In the genomic region with DNA sequence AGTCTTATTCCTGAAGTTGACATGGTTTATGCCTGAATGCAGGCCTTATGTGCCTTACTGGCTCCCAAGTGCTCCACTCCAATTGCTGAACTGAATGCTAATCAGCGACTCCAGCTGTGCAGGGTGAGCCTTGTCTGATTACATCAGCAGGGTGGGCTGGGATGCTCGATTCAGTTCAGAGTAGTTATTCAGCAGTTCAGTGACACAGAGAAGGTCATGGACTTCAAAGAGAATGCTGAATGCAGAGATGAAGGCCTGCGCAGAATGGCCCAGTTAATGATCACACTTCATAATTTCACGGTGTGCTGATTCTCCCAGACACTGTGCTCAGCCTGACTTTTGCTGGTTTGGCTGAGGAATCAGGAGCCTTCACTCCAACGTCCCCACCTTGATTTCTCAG, we compare ENCODE assay signal across 1 cellular context.
TF ChIP-seq lines count a peak whose summit lies in the region.

No MANE protein-coding gene starts in this region.

TF ChIP-seq in HepG2, 621 proteins besides CTCF, POLR2A, EP300 and RAD21 (continued from another document and continues in another):
- TF ChIP-seq TFDP1 (CRISPR knock-in tag; IDR thresholded peaks at IDR 0.05; ENCODE audit: borderline replicate concordance) (no peak), MZF1 (CRISPR knock-in tag; IDR thresholded peaks at IDR 0.05; ENCODE audit: borderline replicate concordance) (no peak), FOSL2 (CRISPR knock-in tag; IDR thresholded peaks at IDR 0.05) (peak; percentile 75), ZNF292 (CRISPR knock-in tag; IDR thresholded peaks at IDR 0.05; ENCODE audit: borderline replicate concordance, low read depth) (peak; percentile 76; the same call in 1 of the 2 replicates), PHF5A (CRISPR knock-in tag; IDR thresholded peaks at IDR 0.05; ENCODE audit: low read depth, unreplicated experiment) (no peak), ZNF547 (CRISPR knock-in tag; IDR thresholded peaks at IDR 0.05) (no peak), ZFP82 (CRISPR knock-in tag; IDR thresholded peaks at IDR 0.05; ENCODE audit: borderline replicate concordance) (no peak), ZZZ3 (CRISPR knock-in tag; IDR thresholded peaks at IDR 0.05; ENCODE audit: borderline replicate concordance) (no peak), NR2C2 (CRISPR knock-in tag; IDR thresholded peaks at IDR 0.05; ENCODE audit: borderline replicate concordance) (peak; percentile 39; the same call in 1 of the 2 replicates), ZNF34 (CRISPR knock-in tag; IDR thresholded peaks at IDR 0.05; ENCODE audit: borderline replicate concordance) (no peak), TFAP4 (IDR thresholded peaks at IDR 0.05; ENCODE audit: borderline replicate concordance, low read depth) (peak; percentile 69; the same call in 1 of the 2 replicates), SOX6 (IDR thresholded peaks at IDR 0.05) (no peak), SOX6 (CRISPR knock-in tag; IDR thresholded peaks at IDR 0.05) (peak; percentile 75), ZBTB38 (CRISPR knock-in tag; IDR thresholded peaks at IDR 0.05) (no peak), ZMYM4 (CRISPR knock-in tag; IDR thresholded peaks at IDR 0.05) (peak; percentile 81), EZH2 (conservative IDR thresholded peaks at IDR 0.05; ENCODE audit: low read depth, low read length) (no peak), MLLT10 (CRISPR knock-in tag; IDR thresholded peaks at IDR 0.05) (no peak), ZNF75D (CRISPR knock-in tag; IDR thresholded peaks at IDR 0.05; ENCODE audit: borderline replicate concordance) (no peak), ZNF235 (CRISPR knock-in tag; IDR thresholded peaks at IDR 0.05; ENCODE audit: borderline replicate concordance) (no peak), ZNF646 (CRISPR knock-in tag; IDR thresholded peaks at IDR 0.05) (no peak), MED8 (CRISPR knock-in tag; IDR thresholded peaks at IDR 0.05; ENCODE audit: insufficient replicate concordance) (no peak), ELF3 (CRISPR knock-in tag; IDR thresholded peaks at IDR 0.05) (0 out of 2 replicates have a peak, but pooled peaks have one; percentile 16), ZNF20 (CRISPR knock-in tag; IDR thresholded peaks at IDR 0.05) (no peak), ARID2 (CRISPR knock-in tag; IDR thresholded peaks at IDR 0.05; ENCODE audit: borderline replicate concordance) (no peak), KDM3A (CRISPR knock-in tag; IDR thresholded peaks at IDR 0.05; ENCODE audit: low read depth) (no peak), RCOR2 (CRISPR knock-in tag; IDR thresholded peaks at IDR 0.05) (no peak), PTBP1 (IDR thresholded peaks at IDR 0.05; ENCODE audit: low read depth, low read length, poor library complexity, severe bottlenecking) (no peak), THAP11 (CRISPR knock-in tag; IDR thresholded peaks at IDR 0.05) (peak; percentile 23; the same call in 1 of the 2 replicates), BRCA1 (CRISPR knock-in tag; IDR thresholded peaks at IDR 0.05) (no peak), E2F1 (CRISPR knock-in tag; IDR thresholded peaks at IDR 0.05) (no peak), ZNF224 (CRISPR knock-in tag; IDR thresholded peaks at IDR 0.05) (no peak), ZNF530 (CRISPR knock-in tag; IDR thresholded peaks at IDR 0.05; ENCODE audit: low read depth) (no peak), ZHX1 (CRISPR knock-in tag; IDR thresholded peaks at IDR 0.05; ENCODE audit: low read depth) (no peak), HOMEZ (CRISPR knock-in tag; IDR thresholded peaks at IDR 0.05; ENCODE audit: low read depth) (0 out of 2 replicates have a peak, but pooled peaks have one; percentile 19)
- TF ChIP-seq, protein P1, sequence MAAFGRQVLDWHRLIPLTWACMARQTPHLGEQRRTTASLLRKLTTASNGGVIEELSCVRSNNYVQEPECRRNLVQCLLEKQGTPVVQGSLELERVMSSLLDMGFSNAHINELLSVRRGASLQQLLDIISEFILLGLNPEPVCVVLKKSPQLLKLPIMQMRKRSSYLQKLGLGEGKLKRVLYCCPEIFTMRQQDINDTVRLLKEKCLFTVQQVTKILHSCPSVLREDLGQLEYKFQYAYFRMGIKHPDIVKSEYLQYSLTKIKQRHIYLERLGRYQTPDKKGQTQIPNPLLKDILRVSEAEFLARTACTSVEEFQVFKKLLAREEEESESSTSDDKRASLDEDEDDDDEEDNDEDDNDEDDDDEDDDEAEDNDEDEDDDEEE (CRISPR knock-in tag; IDR thresholded peaks at IDR 0.05), result no peak
- TF ChIP-seq, protein P2, sequence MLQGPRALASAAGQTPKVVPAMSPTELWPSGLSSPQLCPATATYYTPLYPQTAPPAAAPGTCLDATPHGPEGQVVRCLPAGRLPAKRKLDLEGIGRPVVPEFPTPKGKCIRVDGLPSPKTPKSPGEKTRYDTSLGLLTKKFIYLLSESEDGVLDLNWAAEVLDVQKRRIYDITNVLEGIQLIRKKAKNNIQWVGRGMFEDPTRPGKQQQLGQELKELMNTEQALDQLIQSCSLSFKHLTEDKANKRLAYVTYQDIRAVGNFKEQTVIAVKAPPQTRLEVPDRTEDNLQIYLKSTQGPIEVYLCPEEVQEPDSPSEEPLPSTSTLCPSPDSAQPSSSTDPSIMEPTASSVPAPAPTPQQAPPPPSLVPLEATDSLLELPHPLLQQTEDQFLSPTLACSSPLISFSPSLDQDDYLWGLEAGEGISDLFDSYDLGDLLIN (CRISPR knock-in tag; IDR thresholded peaks at IDR 0.05; ENCODE audit: borderline replicate concordance), result no peak
- TF ChIP-seq, protein P3, sequence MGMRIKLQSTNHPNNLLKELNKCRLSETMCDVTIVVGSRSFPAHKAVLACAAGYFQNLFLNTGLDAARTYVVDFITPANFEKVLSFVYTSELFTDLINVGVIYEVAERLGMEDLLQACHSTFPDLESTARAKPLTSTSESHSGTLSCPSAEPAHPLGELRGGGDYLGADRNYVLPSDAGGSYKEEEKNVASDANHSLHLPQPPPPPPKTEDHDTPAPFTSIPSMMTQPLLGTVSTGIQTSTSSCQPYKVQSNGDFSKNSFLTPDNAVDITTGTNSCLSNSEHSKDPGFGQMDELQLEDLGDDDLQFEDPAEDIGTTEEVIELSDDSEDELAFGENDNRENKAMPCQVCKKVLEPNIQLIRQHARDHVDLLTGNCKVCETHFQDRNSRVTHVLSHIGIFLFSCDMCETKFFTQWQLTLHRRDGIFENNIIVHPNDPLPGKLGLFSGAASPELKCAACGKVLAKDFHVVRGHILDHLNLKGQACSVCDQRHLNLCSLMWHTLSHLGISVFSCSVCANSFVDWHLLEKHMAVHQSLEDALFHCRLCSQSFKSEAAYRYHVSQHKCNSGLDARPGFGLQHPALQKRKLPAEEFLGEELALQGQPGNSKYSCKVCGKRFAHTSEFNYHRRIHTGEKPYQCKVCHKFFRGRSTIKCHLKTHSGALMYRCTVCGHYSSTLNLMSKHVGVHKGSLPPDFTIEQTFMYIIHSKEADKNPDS (CRISPR knock-in tag; IDR thresholded peaks at IDR 0.05), result no peak
